ENCODE assay signal across 9 cellular contexts in genomic region chr13:112892759-112893569, GRCh38.
DNase-seq lines count a peak whose midpoint lies in the region; ATAC-seq and TF ChIP-seq lines count a peak whose summit lies in the region.
"Had no signal": no experiment of that assay in that cellular context is flagged by ENCODE, and none has a peak within 500 bp of the region (broad histone marks: within the 10 kb centered on the region; RNA-seq: fewer than 3 reads in every experiment).

No MANE protein-coding gene starts in this region.

- peak; percentile 25 for DNase-seq in G401 (ENCODE audit: low spot score)
- peak; percentile 35 for DNase-seq in natural killer cell treated with Interleukin-12 subunit alpha and Interleukin-12 subunit beta and Interleukin-15 and Interleukin-18, amount 100 ng/mL, for 72 hours (ENCODE audit: low spot score)
- DNase-seq in upper lobe of right lung: no peak
- no peak for DNase-seq in NCI-H1436 treated with DMSO at 0.1 percent for 48 hours (lab: John Stamatoyannopoulos, UW)

- 0 out of 2 replicates have a peak overlapping the region, but pooled peaks have one; percentile 61 for H3K27ac ChIP-seq in HUES6 (ENCODE audit: low read depth, low read length)
- no peak overlapping the region for H3K27ac ChIP-seq in upper lobe of right lung
- H3K27ac ChIP-seq: SJSA1 had no signal

- H3K9me3 ChIP-seq in HUES6 (ENCODE audit: control insufficient read depth, insufficient read depth, low read depth, low read length) (no peaks in the 10 kb centered on the region), upper lobe of right lung (no peaks in the 10 kb centered on the region)
- H3K9me3 ChIP-seq: SJSA1 had no signal

- H3K4me1 ChIP-seq in HUES6 (ENCODE audit: control insufficient read depth, insufficient read depth, low read length) (peaks cover 54% of the 10 kb centered on the region), upper lobe of right lung (peaks cover 24% of the 10 kb centered on the region)
- H3K4me1 ChIP-seq: SJSA1 had no signal

- no peaks in the 10 kb centered on the region for H3K36me3 ChIP-seq in HUES6 (ENCODE audit: control insufficient read depth, insufficient read depth, low read length)
- no peaks in the 10 kb centered on the region for H3K36me3 ChIP-seq in upper lobe of right lung
- H3K36me3 ChIP-seq: SJSA1 had no signal

- peak overlapping the region; percentile 69 for H3K9ac ChIP-seq in HUES6 (ENCODE audit: low read length)

- intact Hi-C loops in upper lobe of right lung (cut with DNase I): no loop called here

- no peaks in the 10 kb centered on the region for H3K36me3 Mint-ChIP-seq in brain
- H3K36me3 Mint-ChIP-seq in natural killer cell treated with Interleukin-12 subunit alpha and Interleukin-12 subunit beta and Interleukin-15 and Interleukin-18, amount 100 ng/mL, for 72 hours: no peaks in the 10 kb centered on the region

- H3K4me3 ChIP-seq in HUES6 (ENCODE audit: low read depth, low read length): peak overlapping the region; percentile 52; the same call in 1 of the 2 replicates
- H3K4me3 ChIP-seq in upper lobe of right lung: no peak overlapping the region
- H3K4me3 ChIP-seq: SJSA1 had no signal

- peaks cover 32% of the 10 kb centered on the region for H3K4me1 Mint-ChIP-seq in brain
- peaks cover 0 to 8% of the 10 kb centered on the region in 2 donors for H3K4me1 Mint-ChIP-seq in natural killer cell treated with Interleukin-12 subunit alpha and Interleukin-12 subunit beta and Interleukin-15 and Interleukin-18, amount 100 ng/mL, for 72 hours (ENCODE audit: low read depth in 2 of 2)

- H3K27me3 Mint-ChIP-seq in brain: peaks cover 2% of the 10 kb centered on the region
- H3K27me3 Mint-ChIP-seq in natural killer cell treated with Interleukin-12 subunit alpha and Interleukin-12 subunit beta and Interleukin-15 and Interleukin-18, amount 100 ng/mL, for 72 hours: peaks cover 12 to 15% of the 10 kb centered on the region in 2 donors

- peak overlapping the region in 4 of 5 experiments; percentile 68 to 93 (median 84) for H3K27ac Mint-ChIP-seq in brain
- H3K27ac Mint-ChIP-seq in natural killer cell treated with Interleukin-12 subunit alpha and Interleukin-12 subunit beta and Interleukin-15 and Interleukin-18, amount 100 ng/mL, for 72 hours: no peak overlapping the region

- H3K4me3 Mint-ChIP-seq in brain: peak overlapping the region; percentile 31 to 76 (median 71)
- no peak overlapping the region for H3K4me3 Mint-ChIP-seq in natural killer cell treated with Interleukin-12 subunit alpha and Interleukin-12 subunit beta and Interleukin-15 and Interleukin-18, amount 100 ng/mL, for 72 hours

- H3K9me3 Mint-ChIP-seq in brain: no peaks in the 10 kb centered on the region
- H3K9me3 Mint-ChIP-seq in natural killer cell treated with Interleukin-12 subunit alpha and Interleukin-12 subunit beta and Interleukin-15 and Interleukin-18, amount 100 ng/mL, for 72 hours: no peaks in the 10 kb centered on the region

- TF ChIP-seq CTCF in brain (conservative IDR thresholded peaks at IDR 0.05) (no peak), upper lobe of right lung (IDR thresholded peaks at IDR 0.05) (no peak)

- in situ Hi-C loops in G401 (cut with HindIII; ENCODE audit: low sequenced_read_pairs): no loop called here

- ATAC-seq in natural killer cell treated with Interleukin-12 subunit alpha and Interleukin-12 subunit beta and Interleukin-15 and Interleukin-18, amount 100 ng/mL, for 72 hours: no peak
- ATAC-seq in upper lobe of right lung (no peak), GM19023 (IDR thresholded peaks at IDR 0.05; ENCODE audit: unreplicated experiment) (no peak), GM19455 (IDR thresholded peaks at IDR 0.05; ENCODE audit: unreplicated experiment) (no peak)

- H3K27me3 ChIP-seq in HUES6 (ENCODE audit: control insufficient read depth, insufficient read depth, low read length) (peaks cover 52% of the 10 kb centered on the region), upper lobe of right lung (peaks cover 15% of the 10 kb centered on the region)

Comparison
In these comparisons a context has a peak if more than half of its experiments do, and no peak if none do; other contexts are left out.
1. DNase-seq: peak in G401 (single experiment) and natural killer cell treated with Interleukin-12 subunit alpha and Interleukin-12 subunit beta and Interleukin-15 and Interleukin-18, amount 100 ng/mL, for 72 hours (single experiment); none in upper lobe of right lung (single experiment) and NCI-H1436 treated with DMSO at 0.1 percent for 48 hours (single experiment).
2. H3K27ac Mint-ChIP-seq: peak in brain (4 of 5); none in natural killer cell treated with Interleukin-12 subunit alpha and Interleukin-12 subunit beta and Interleukin-15 and Interleukin-18, amount 100 ng/mL, for 72 hours (0 of 2).